15 cellular contexts compared by ENCODE assay signal in the genomic region with DNA sequence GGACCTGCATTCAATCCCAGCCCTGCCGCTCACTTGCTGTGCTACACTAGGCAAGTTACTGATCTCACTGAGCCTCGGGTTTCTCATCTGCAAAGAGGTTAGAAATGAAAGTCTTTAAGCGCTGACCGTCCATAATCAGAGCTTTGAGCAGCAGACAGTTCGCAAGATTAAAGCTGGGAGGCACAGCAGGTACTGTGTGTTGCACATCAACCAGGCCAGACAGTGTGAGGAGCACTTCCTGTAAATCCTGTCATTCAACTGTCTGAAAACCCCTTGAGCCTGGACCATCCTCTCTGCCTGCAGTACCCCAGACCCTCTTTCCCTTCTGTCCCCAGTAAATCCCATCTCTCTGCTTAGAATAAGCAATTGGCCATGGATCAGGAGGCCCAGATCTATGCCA. TPM values are rescaled to one million over a fixed set of nuclear protein-coding genes. Genes with fewer than 3 reads are reported as not detected.
DNase-seq lines count a peak whose midpoint lies in the region; ATAC-seq and TF ChIP-seq lines count a peak whose summit lies in the region.
"Had no signal": no experiment of that assay in that cellular context is flagged by ENCODE, and none has a peak within 500 bp of the region (broad histone marks: within the 10 kb centered on the region; RNA-seq: fewer than 3 reads in every experiment).

No MANE protein-coding gene starts in this region.

- no peak overlapping the region for H3K4me2 ChIP-seq in trophoblast cell (ENCODE audit: low read length)

- H3K79me1 ChIP-seq in trophoblast cell (ENCODE audit: low read length): no peaks in the 10 kb centered on the region

- BruUV-seq in Panc1 (replicated peaks; lab: Mats Ljungman, UMichigan): no TSS peak

- no CpG with 5 or more reads among the region's 5 CpGs for WGBS in trophoblast cell (ENCODE audit: extremely low coverage, insufficient coverage, insufficient read length)
- WGBS in upper lobe of left lung, 2 donors: 76 to 79% methylated on average over 5 of the region's 5 CpGs

- H3K4me1 ChIP-seq in Panc1 (ENCODE audit: control insufficient read depth, insufficient read depth, low read length) (no peaks in the 10 kb centered on the region), trophoblast cell (ENCODE audit: control insufficient read depth in 1 of 2, insufficient read depth in 2 of 2, low read length in 2 of 2) (no peaks in the 10 kb centered on the region), upper lobe of left lung (no peaks in the 10 kb centered on the region)
- H3K4me1 ChIP-seq: BE2C, Caco-2, HAP-1 had no signal

- H3K14ac ChIP-seq in trophoblast cell (ENCODE audit: low read length): no peak overlapping the region

- no peak overlapping the region for H3K4ac ChIP-seq in trophoblast cell (ENCODE audit: low read depth, low read length)

- H2BK12ac ChIP-seq in trophoblast cell (ENCODE audit: low read length): no peak overlapping the region

- DNase-seq in Panc1 (ENCODE audit: low read depth, low spot score) (no peak), WERI-Rb-1 (peak; percentile 62), glutamatergic neuron (peak; percentile 4), trophoblast cell (no peak), upper lobe of left lung (no peak), NCI-H345 treated with DMSO at 0.1 percent for 48 hours (lab: John Stamatoyannopoulos, UW; ENCODE audit: unreplicated experiment) (no peak)
- DNase-seq in stimulated activated CD4-positive, alpha-beta T cell treated with anti-CD3 and anti-CD28 coated beads, Interleukin-4, amount 100 ng/mL, for 1 hour: no peak
- DNase-seq: BE2C; Caco-2; CD8-positive, alpha-beta memory T cell; DMS53; GF-D8; GOT3 had no signal

- H3K9me3 Mint-ChIP-seq in glutamatergic neuron (ENCODE audit: unreplicated experiment): peaks cover 6% of the 10 kb centered on the region
- H3K9me3 Mint-ChIP-seq: CD8-positive, alpha-beta memory T cell had no signal

- H3K27me3 ChIP-seq in Panc1 (ENCODE audit: control insufficient read depth, insufficient read depth, low read length) (no peaks in the 10 kb centered on the region), WERI-Rb-1 (ENCODE audit: insufficient read depth, low read depth, severe bottlenecking) (no peaks in the 10 kb centered on the region), trophoblast cell (ENCODE audit: insufficient read depth, low read length) (no peaks in the 10 kb centered on the region), upper lobe of left lung (no peaks in the 10 kb centered on the region)
- H3K27me3 ChIP-seq: BE2C had no signal

- no peak overlapping the region for H2BK120ac ChIP-seq in trophoblast cell (ENCODE audit: insufficient read depth, low read length, poor library complexity)

- H4K12ac ChIP-seq in trophoblast cell (ENCODE audit: low read depth, low read length): no peak overlapping the region

- H2AK5ac ChIP-seq in trophoblast cell (ENCODE audit: low read length): no peak overlapping the region

- H2AFZ ChIP-seq in trophoblast cell (ENCODE audit: insufficient read depth, low read length, poor library complexity): no peak overlapping the region

- H3K27ac ChIP-seq in Panc1 (ENCODE audit: low read length): no peak overlapping the region
- H3K27ac ChIP-seq in WERI-Rb-1: peak overlapping the region; percentile 20; the same call in 1 of the 2 replicates
- no peak overlapping the region for H3K27ac ChIP-seq in trophoblast cell (ENCODE audit: low read depth, low read length)
- no peak overlapping the region for H3K27ac ChIP-seq in upper lobe of left lung

- no peak overlapping the region for H2BK5ac ChIP-seq in trophoblast cell (ENCODE audit: low read depth, low read length, poor library complexity)

- H3K18ac ChIP-seq in trophoblast cell (ENCODE audit: low read length): no peak overlapping the region

- TF ChIP-seq EP300 in upper lobe of left lung (IDR thresholded peaks at IDR 0.05): no peak

- no peak overlapping the region for H3K4me3 Mint-ChIP-seq in glutamatergic neuron (ENCODE audit: unreplicated experiment)
- H3K4me3 Mint-ChIP-seq: CD8-positive, alpha-beta memory T cell had no signal

- CTCF ChIA-PET in Panc1 (lab: Charles Lee): no interaction called here

- H3K23ac ChIP-seq in trophoblast cell (ENCODE audit: low read length): no peak overlapping the region

- ATAC-seq in Panc1: peak; percentile 10; the same call in 1 of the 2 replicates
- ATAC-seq in upper lobe of left lung (ENCODE audit: low FRiP score in 2 of 2): no peak

- H3K9me3 ChIP-seq in Panc1 (ENCODE audit: control insufficient read depth, insufficient read depth, low read depth, low read length) (no peaks in the 10 kb centered on the region), WERI-Rb-1 (ENCODE audit: severe bottlenecking) (no peaks in the 10 kb centered on the region), trophoblast cell (ENCODE audit: insufficient read depth, low read depth, low read length) (peaks cover 2% of the 10 kb centered on the region), upper lobe of left lung (no peaks in the 10 kb centered on the region)
- H3K9me3 ChIP-seq: BE2C, Caco-2, HAP-1 had no signal

- H3K9ac ChIP-seq in trophoblast cell (ENCODE audit: low read length): no peak overlapping the region

- POLR2A ChIA-PET in Panc1 (lab: Charles Lee): no interaction called here

- no peaks in the 10 kb centered on the region for H3K36me3 Mint-ChIP-seq in glutamatergic neuron (ENCODE audit: unreplicated experiment)
- H3K36me3 Mint-ChIP-seq: CD8-positive, alpha-beta memory T cell had no signal

- H3K27ac Mint-ChIP-seq in glutamatergic neuron (ENCODE audit: unreplicated experiment): no peak overlapping the region
- H3K27ac Mint-ChIP-seq: CD8-positive, alpha-beta memory T cell had no signal

- H4K8ac ChIP-seq in trophoblast cell (ENCODE audit: low read depth, low read length): no peak overlapping the region

- H3K36me3 ChIP-seq in Panc1 (ENCODE audit: control insufficient read depth, insufficient read depth, low read length): no peaks in the 10 kb centered on the region
- no peaks in the 10 kb centered on the region for H3K36me3 ChIP-seq in WERI-Rb-1
- H3K36me3 ChIP-seq in trophoblast cell (ENCODE audit: control insufficient read depth in 1 of 2, insufficient read depth in 2 of 2, low read length in 2 of 2): no peaks in the 10 kb centered on the region
- H3K36me3 ChIP-seq in upper lobe of left lung: no peaks in the 10 kb centered on the region
- H3K36me3 ChIP-seq: BE2C, HAP-1 had no signal

- H3K27me3 Mint-ChIP-seq in glutamatergic neuron (ENCODE audit: unreplicated experiment): peaks cover 10% of the 10 kb centered on the region

- TF ChIP-seq CTCF in Panc1 (IDR thresholded peaks at IDR 0.05) (no peak), WERI-Rb-1 (IDR thresholded peaks at IDR 0.05; ENCODE audit: low read depth, low read length) (no peak), glutamatergic neuron (IDR thresholded peaks at IDR 0.05; ENCODE audit: partially characterized antibody, unreplicated experiment) (no peak), upper lobe of left lung (IDR thresholded peaks at IDR 0.05) (no peak)

- H3K79me2 ChIP-seq in trophoblast cell (ENCODE audit: control insufficient read depth, insufficient read depth, low read length, poor library complexity): no peaks in the 10 kb centered on the region

- no peak overlapping the region for H4K91ac ChIP-seq in trophoblast cell (ENCODE audit: low read depth, low read length)

- peaks cover 27% of the 10 kb centered on the region for H3K4me1 Mint-ChIP-seq in glutamatergic neuron (ENCODE audit: low read depth, unreplicated experiment)
- H3K4me1 Mint-ChIP-seq: CD8-positive, alpha-beta memory T cell had no signal

- intact Hi-C loops in Panc1 (cut with micrococcal nuclease; ENCODE audit: unreplicated experiment): no loop called here

- in situ Hi-C loops in Panc1 (cut with HindIII; ENCODE audit: low pct_unique_long_range_greater_than_20kb, low sequenced_read_pairs): no loop called here

- TF ChIP-seq POLR2A in upper lobe of left lung (IDR thresholded peaks at IDR 0.05): no peak

- H3K4me3 ChIP-seq in Panc1 (ENCODE audit: low read depth in 2 of 2, low read length in 2 of 2) (no peak overlapping the region), WERI-Rb-1 (ENCODE audit: low read depth, low read length) (no peak overlapping the region), trophoblast cell (ENCODE audit: low read depth, low read length) (peak overlapping the region; percentile 40), upper lobe of left lung (no peak overlapping the region)
- H3K4me3 ChIP-seq: HAP-1 had no signal

RNA-seq across cellular contexts. Expression of gene MATN1, which starts 57.8 kb away (rescaled TPM):
- total RNA-seq in Panc1 (2021; ENCODE audit: unreplicated experiment) (0.59 TPM), glutamatergic neuron (ENCODE audit: unreplicated experiment) (0.22 TPM), upper lobe of left lung (under 1 TPM in 1 of 6 donors, not detected in 5; 0.15 TPM)
- polyA plus RNA-seq in Panc1 (2012; ENCODE audit: insufficient read length): 0.59 TPM
- 0.04 and 0.10 TPM in 2 replicates for polyA plus RNA-seq in trophoblast cell (2013)
- total RNA-seq: Caco-2, HT1080 had no signal
- polyA plus RNA-seq: CD8-positive, alpha-beta memory T cell had no signal

Comparison
In these comparisons a context has a peak if more than half of its experiments do, and no peak if none do; other contexts are left out.
1. DNase-seq: peak in WERI-Rb-1 (single experiment) and glutamatergic neuron (single experiment); none in Panc1 (single experiment), trophoblast cell (0 of 2), upper lobe of left lung (0 of 2), NCI-H345 treated with DMSO at 0.1 percent for 48 hours (single experiment) and stimulated activated CD4-positive, alpha-beta T cell treated with anti-CD3 and anti-CD28 coated beads, Interleukin-4, amount 100 ng/mL, for 1 hour (single experiment).